In the genomic region with DNA sequence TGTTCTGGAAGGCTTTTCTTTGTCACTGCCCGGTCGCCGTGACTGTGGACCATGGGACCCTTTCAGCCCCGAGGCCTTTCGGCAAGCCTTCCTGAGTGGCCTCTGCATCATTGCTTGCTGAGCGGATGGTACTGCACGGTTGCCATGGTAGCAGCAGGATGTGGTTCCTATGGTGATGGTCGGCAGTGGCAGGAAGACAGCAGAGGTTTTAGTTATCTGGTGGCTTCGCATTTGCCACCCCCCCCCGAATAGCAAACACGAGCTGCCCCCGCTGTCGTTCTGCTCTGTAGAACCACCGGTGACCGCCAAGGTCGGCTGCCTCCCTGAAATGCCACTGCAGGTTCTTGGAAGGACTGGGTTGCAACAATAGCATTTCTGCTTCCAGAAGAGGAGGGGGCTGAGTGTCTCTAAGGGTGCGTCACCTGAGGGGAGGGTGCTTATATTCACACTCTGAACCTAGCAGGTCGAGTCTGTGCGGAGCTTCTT, we compare ENCODE assay signal across 9 cellular contexts.
A peak's percentile ranks its signal among the peaks of the same experiment; 100 is the strongest.
DNase-seq lines count a peak whose midpoint lies in the region; ATAC-seq and TF ChIP-seq lines count a peak whose summit lies in the region.
"Had no signal": no experiment of that assay in that cellular context is flagged by ENCODE, and none has a peak within 500 bp of the region (broad histone marks: within the 10 kb centered on the region; RNA-seq: fewer than 3 reads in every experiment).

No MANE protein-coding gene starts in this region.

- TF ChIP-seq EP300 in ovary (IDR thresholded peaks at IDR 0.05) = no peak

- DNase-seq in COLO668 (lab: John Stamatoyannopoulos, UW; ENCODE audit: unreplicated experiment) = peak; percentile 12
- peak; percentile 43 to 63 for DNase-seq in activated CD4-positive, alpha-beta T cell treated with anti-CD3 and anti-CD28 coated beads, Interleukin-2, amount 50 U/mL, for 48 hours
- no peak for DNase-seq in epithelial cell of prostate (ENCODE audit: low read depth, low spot score)
- DNase-seq in stimulated activated CD8-positive, alpha-beta memory T cell treated with anti-CD3 and anti-CD28 coated beads, Interleukin-15, amount 100 ng/mL, for 24 hours (ENCODE audit: low read depth) = peak; percentile 31
- DNase-seq in osteocyte (ENCODE audit: extremely low spot score, unreplicated experiment) = no peak
- DNase-seq in ovary = no peak

- no peaks in the 10 kb centered on the region for H3K9me3 ChIP-seq in ovary

- H3K9me3 Mint-ChIP-seq in osteocyte (ENCODE audit: unreplicated experiment) = no peaks in the 10 kb centered on the region

- H3K27me3 ChIP-seq in ovary = no peaks in the 10 kb centered on the region

- ATAC-seq in HG03196 (IDR thresholded peaks at IDR 0.05; ENCODE audit: unreplicated experiment) (peak; percentile 48), HG03439 (IDR thresholded peaks at IDR 0.05; ENCODE audit: unreplicated experiment) (no peak)

- intact Hi-C loops in ovary (cut with DNase I) = no loop called here

- H3K4me1 Mint-ChIP-seq in osteocyte (ENCODE audit: unreplicated experiment) = peaks cover 39% of the 10 kb centered on the region

- no peak overlapping the region for H3K4me3 ChIP-seq in ovary
- H3K4me3 ChIP-seq: SK-N-MC had no signal

- no peaks in the 10 kb centered on the region for H3K36me3 ChIP-seq in ovary

- H3K27ac Mint-ChIP-seq in osteocyte (ENCODE audit: unreplicated experiment) = no peak overlapping the region

- no peaks in the 10 kb centered on the region for H3K27me3 Mint-ChIP-seq in osteocyte (ENCODE audit: unreplicated experiment)

- H3K4me1 ChIP-seq in ovary (ENCODE audit: insufficient read depth) = peaks cover 6% of the 10 kb centered on the region

- no peak for TF ChIP-seq CTCF in osteocyte (IDR thresholded peaks at IDR 0.05)
- TF ChIP-seq CTCF in ovary (IDR thresholded peaks at IDR 0.05) = no peak

- no peaks in the 10 kb centered on the region for H3K36me3 Mint-ChIP-seq in osteocyte (ENCODE audit: unreplicated experiment)

- WGBS in ovary, 3 donors = 81 to 91% (median 82%) methylated on average over 19 of the region's 19 CpGs

- TF ChIP-seq POLR2A in ovary (IDR thresholded peaks at IDR 0.05) = no peak

- H3K4me3 Mint-ChIP-seq in osteocyte (ENCODE audit: unreplicated experiment) = no peak overlapping the region

- H3K27ac ChIP-seq in epithelial cell of prostate = peak overlapping the region; percentile 100
- no peak overlapping the region for H3K27ac ChIP-seq in ovary
- H3K27ac ChIP-seq: SK-N-MC had no signal

Comparison
In these comparisons a context has a peak if more than half of its experiments do, and no peak if none do; other contexts are left out.
1. DNase-seq: peak in COLO668 (single experiment), activated CD4-positive, alpha-beta T cell treated with anti-CD3 and anti-CD28 coated beads, Interleukin-2, amount 50 U/mL, for 48 hours (2 of 2) and stimulated activated CD8-positive, alpha-beta memory T cell treated with anti-CD3 and anti-CD28 coated beads, Interleukin-15, amount 100 ng/mL, for 24 hours (single experiment); none in epithelial cell of prostate (single experiment), osteocyte (single experiment) and ovary (0 of 5).